In genomic region chr1:84944767-84945486, GRCh38 we compare ENCODE assay signal across 8 cellular contexts.
A peak's percentile ranks its signal among the peaks of the same experiment; 100 is the strongest.
DNase-seq lines count a peak whose midpoint lies in the region; ATAC-seq and TF ChIP-seq lines count a peak whose summit lies in the region.

No MANE protein-coding gene starts in this region.

- no peaks in the 10 kb centered on the region for H3F3A ChIP-seq in OCI-LY1 (ENCODE audit: insufficient read depth, low read length)

- H3K4me1 ChIP-seq in OCI-LY1 (ENCODE audit: insufficient read depth, low read length, severe bottlenecking), result peaks cover 14% of the 10 kb centered on the region
- H3K4me1 ChIP-seq in stomach smooth muscle (ENCODE audit: control insufficient read depth, insufficient read depth, low read length), result no peaks in the 10 kb centered on the region

- H3K4me3 Mint-ChIP-seq in activated T-cell treated with anti-CD3 and anti-CD28 coated beads, Interleukin-2, amount 50 U/mL, for 24 hours, result peak overlapping the region; percentile 77
- no peak overlapping the region for H3K4me3 Mint-ChIP-seq in nephron progenitor cell

- H3K9me3 ChIP-seq in OCI-LY1 (ENCODE audit: low read length) (no peaks in the 10 kb centered on the region), stomach smooth muscle (ENCODE audit: control insufficient read depth in 2 of 2, low read length in 2 of 2) (no peaks in the 10 kb centered on the region)

- H3K36me3 Mint-ChIP-seq in activated T-cell treated with anti-CD3 and anti-CD28 coated beads, Interleukin-2, amount 50 U/mL, for 24 hours (ENCODE audit: low read depth), result peaks cover 58% of the 10 kb centered on the region
- peaks cover 3% of the 10 kb centered on the region for H3K36me3 Mint-ChIP-seq in nephron progenitor cell (ENCODE audit: low read depth)

- H3K36me3 ChIP-seq in OCI-LY1 (ENCODE audit: insufficient read depth, low read length) (peaks cover 13% of the 10 kb centered on the region), stomach smooth muscle (ENCODE audit: control insufficient read depth in 2 of 2, insufficient read depth in 2 of 2, low read length in 2 of 2) (no peaks in the 10 kb centered on the region)

- peak; percentile 79 for DNase-seq in DMS153 (lab: John Stamatoyannopoulos, UW)
- peak; percentile 46 for DNase-seq in HuH-7 (ENCODE audit: low spot score)
- peak; percentile 55 for DNase-seq in activated T-cell treated with anti-CD3 and anti-CD28 coated beads, Interleukin-2, amount 50 U/mL, for 24 hours
- DNase-seq in fibroblast of gingiva (ENCODE audit: low read depth), result peak; percentile 83
- DNase-seq in nephron progenitor cell, result peak; percentile 58

- H3K27me3 Mint-ChIP-seq in activated T-cell treated with anti-CD3 and anti-CD28 coated beads, Interleukin-2, amount 50 U/mL, for 24 hours, result no peaks in the 10 kb centered on the region
- peaks cover 24% of the 10 kb centered on the region for H3K27me3 Mint-ChIP-seq in nephron progenitor cell (ENCODE audit: low read depth, poor library complexity)

- H2AFZ ChIP-seq in OCI-LY1 (ENCODE audit: low read length), result no peak overlapping the region; the same call in 1 of the 2 replicates

- H3K4me2 ChIP-seq in OCI-LY1 (ENCODE audit: low read length), result peak overlapping the region; percentile 60

- H4K20me1 ChIP-seq in OCI-LY1 (ENCODE audit: insufficient read depth, low read length), result no peaks in the 10 kb centered on the region

- peaks cover 33% of the 10 kb centered on the region for H3K4me1 Mint-ChIP-seq in activated T-cell treated with anti-CD3 and anti-CD28 coated beads, Interleukin-2, amount 50 U/mL, for 24 hours (ENCODE audit: low read depth)
- H3K4me1 Mint-ChIP-seq in nephron progenitor cell, result peaks cover 10% of the 10 kb centered on the region

- H3K9me3 Mint-ChIP-seq in activated T-cell treated with anti-CD3 and anti-CD28 coated beads, Interleukin-2, amount 50 U/mL, for 24 hours, result no peaks in the 10 kb centered on the region
- peaks cover 17% of the 10 kb centered on the region for H3K9me3 Mint-ChIP-seq in nephron progenitor cell

- H3K9ac ChIP-seq in OCI-LY1 (ENCODE audit: low read length) (peak overlapping the region; percentile 29), stomach smooth muscle (ENCODE audit: low read length in 2 of 2) (peak overlapping the region; percentile 16 to 42)

- no peaks in the 10 kb centered on the region for H3K9me2 ChIP-seq in OCI-LY1 (ENCODE audit: low read depth, low read length)

- H3K27me3 ChIP-seq in OCI-LY1 (ENCODE audit: insufficient read depth, low read length) (no peaks in the 10 kb centered on the region), stomach smooth muscle (ENCODE audit: control insufficient read depth in 1 of 2, insufficient read depth in 2 of 2, low read length in 2 of 2) (peaks cover 0 to 1% of the 10 kb centered on the region in 2 donors)

- peak overlapping the region; percentile 97 for H3K27ac Mint-ChIP-seq in activated T-cell treated with anti-CD3 and anti-CD28 coated beads, Interleukin-2, amount 50 U/mL, for 24 hours
- H3K27ac Mint-ChIP-seq in nephron progenitor cell, result no peak overlapping the region

- H3K27ac ChIP-seq in OCI-LY1 (ENCODE audit: low read depth, low read length, poor library complexity, severe bottlenecking) (peak overlapping the region; percentile 64), stomach smooth muscle (ENCODE audit: low read length) (no peak overlapping the region)

- H3K4me3 ChIP-seq in OCI-LY1 (ENCODE audit: low read depth, low read length, poor library complexity, severe bottlenecking) (peak overlapping the region; percentile 42), stomach smooth muscle (ENCODE audit: low read length in 2 of 2) (peak overlapping the region; percentile 60 to 77)

- peak; percentile 87 for ATAC-seq in GM21447 (IDR thresholded peaks at IDR 0.05; ENCODE audit: unreplicated experiment)

- H3K79me2 ChIP-seq in OCI-LY1 (ENCODE audit: insufficient read depth, low read length), result no peaks in the 10 kb centered on the region

- peak; percentile 99 for TF ChIP-seq CTCF in OCI-LY1 (IDR thresholded peaks at IDR 0.05; ENCODE audit: low read length)
- TF ChIP-seq CTCF in nephron progenitor cell (IDR thresholded peaks at IDR 0.05), result peak; percentile 94
